13 cellular contexts compared by ENCODE assay signal in genomic region chr18:76553715-76554603, GRCh38. TPM values are rescaled to one million over a fixed set of nuclear protein-coding genes. Genes with fewer than 3 reads are reported as not detected.
DNase-seq lines count a peak whose midpoint lies in the region; ATAC-seq and TF ChIP-seq lines count a peak whose summit lies in the region.
"Had no signal": no experiment of that assay in that cellular context is flagged by ENCODE, and none has a peak within 500 bp of the region (broad histone marks: within the 10 kb centered on the region; RNA-seq: fewer than 3 reads in every experiment).

No MANE protein-coding gene starts in this region.

- H3K27ac Mint-ChIP-seq in activated CD8-positive, alpha-beta T cell treated with anti-CD3 and anti-CD28 coated beads, Interleukin-2, amount 10 ng/mL, durations not matched to agents 7 days and 5 days = no peak overlapping the region
- H3K27ac Mint-ChIP-seq: activated naive CD4-positive, alpha-beta T cell treated with anti-CD3 and anti-CD28 coated beads, Interleukin-2, amount 50 U/mL, for 24 hours; GM23338; progenitor cell of endocrine pancreas had no signal

- peaks cover 12% of the 10 kb centered on the region for H3K27me3 Mint-ChIP-seq in activated CD8-positive, alpha-beta T cell treated with anti-CD3 and anti-CD28 coated beads, Interleukin-2, amount 10 ng/mL, durations not matched to agents 7 days and 5 days (ENCODE audit: low read depth)
- H3K27me3 Mint-ChIP-seq: progenitor cell of endocrine pancreas had no signal

- intact Hi-C loops in sciatic nerve (cut with DNase I) = no loop called here

- no peak overlapping the region for H3K4me3 Mint-ChIP-seq in activated CD8-positive, alpha-beta T cell treated with anti-CD3 and anti-CD28 coated beads, Interleukin-2, amount 10 ng/mL, durations not matched to agents 7 days and 5 days
- H3K4me3 Mint-ChIP-seq: activated naive CD4-positive, alpha-beta T cell treated with anti-CD3 and anti-CD28 coated beads, Interleukin-2, amount 50 U/mL, for 24 hours; GM23338 had no signal

- H3K27ac ChIP-seq in RWPE1 = no peak overlapping the region
- H3K27ac ChIP-seq: KMS-11 had no signal

- TF ChIP-seq CTCF in RWPE1 (conservative IDR thresholded peaks at IDR 0.05; ENCODE audit: low read depth) (no peak), fibroblast of pulmonary artery (IDR thresholded peaks at IDR 0.05; ENCODE audit: low read length, missing control alignments) (no peak)

- DNase-seq in HuH-7.5 (ENCODE audit: low spot score) = peak; percentile 57
- peak; percentile 29 for DNase-seq in RWPE1 (ENCODE audit: low spot score)
- peak; percentile 38 for DNase-seq in fibroblast of pulmonary artery (ENCODE audit: low read depth)
- no peak for DNase-seq in sciatic nerve (ENCODE audit: low spot score)
- no peak for DNase-seq in hypothalamus (lab: John Stamatoyannopoulos, UW)
- DNase-seq in DMS153 (lab: John Stamatoyannopoulos, UW) = no peak
- no peak for DNase-seq in activated CD8-positive, alpha-beta T cell treated with anti-CD3 and anti-CD28 coated beads, Interleukin-2, amount 10 ng/mL, durations not matched to agents 7 days and 5 days
- DNase-seq: NCI-H226, SW 1271 had no signal

- CTCF ChIA-PET in RWPE1 (lab: Yijun Ruan, JAX) = no interaction called here
- CTCF ChIA-PET in activated CD8-positive, alpha-beta T cell treated with anti-CD3 and anti-CD28 coated beads, Interleukin-2, amount 10 ng/mL, durations not matched to agents 7 days and 5 days (lab: Charles Lee) = no interaction called here

- peak; percentile 68 for ATAC-seq in sciatic nerve
- ATAC-seq in activated CD8-positive, alpha-beta T cell treated with anti-CD3 and anti-CD28 coated beads, Interleukin-2, amount 10 ng/mL, durations not matched to agents 7 days and 5 days = no peak
- ATAC-seq: GM23338 had no signal

- H3K4me1 Mint-ChIP-seq in activated CD8-positive, alpha-beta T cell treated with anti-CD3 and anti-CD28 coated beads, Interleukin-2, amount 10 ng/mL, durations not matched to agents 7 days and 5 days (ENCODE audit: low read depth) = no peaks in the 10 kb centered on the region
- H3K4me1 Mint-ChIP-seq: activated naive CD4-positive, alpha-beta T cell treated with anti-CD3 and anti-CD28 coated beads, Interleukin-2, amount 50 U/mL, for 24 hours; GM23338 had no signal

- H3K4me3 ChIP-seq in fibroblast of pulmonary artery (replicated peaks; ENCODE audit: low read depth, low read length) = no peak overlapping the region
- H3K4me3 ChIP-seq: GM23338 had no signal

- H3K9me3 Mint-ChIP-seq in activated CD8-positive, alpha-beta T cell treated with anti-CD3 and anti-CD28 coated beads, Interleukin-2, amount 10 ng/mL, durations not matched to agents 7 days and 5 days (ENCODE audit: insufficient read depth) = no peaks in the 10 kb centered on the region
- H3K9me3 Mint-ChIP-seq: activated naive CD4-positive, alpha-beta T cell treated with anti-CD3 and anti-CD28 coated beads, Interleukin-2, amount 50 U/mL, for 24 hours; GM23338 had no signal

- POLR2A ChIA-PET in RWPE1 (lab: Yijun Ruan, JAX; ENCODE audit: low non-redundant PET) = no interaction called here
- POLR2A ChIA-PET in activated CD8-positive, alpha-beta T cell treated with anti-CD3 and anti-CD28 coated beads, Interleukin-2, amount 10 ng/mL, durations not matched to agents 7 days and 5 days (lab: Charles Lee) = no interaction called here

- H3K36me3 Mint-ChIP-seq in activated CD8-positive, alpha-beta T cell treated with anti-CD3 and anti-CD28 coated beads, Interleukin-2, amount 10 ng/mL, durations not matched to agents 7 days and 5 days (ENCODE audit: low read depth) = no peaks in the 10 kb centered on the region

RNA-seq across cellular contexts. Expression of gene ZNF516, which starts 58.9 kb away (rescaled TPM):
- 53.5 TPM for total RNA-seq in sciatic nerve
- 1 to 10 TPM; 2.5 to 3.3 TPM for total RNA-seq in activated CD8-positive, alpha-beta T cell treated with anti-CD3 and anti-CD28 coated beads, Interleukin-2, amount 10 ng/mL, durations not matched to agents 7 days and 5 days

Comparison
In these comparisons a context has a peak if more than half of its experiments do, and no peak if none do; other contexts are left out.
1. DNase-seq: peak in HuH-7.5 (single experiment), RWPE1 (single experiment) and fibroblast of pulmonary artery (single experiment); none in sciatic nerve (single experiment), hypothalamus (0 of 51), DMS153 (single experiment) and activated CD8-positive, alpha-beta T cell treated with anti-CD3 and anti-CD28 coated beads, Interleukin-2, amount 10 ng/mL, durations not matched to agents 7 days and 5 days (single experiment).
2. RNA of gene ZNF516, which starts 58.9 kb away (total RNA-seq): 53.5 TPM in sciatic nerve (single experiment); 2.5 to 3.3 TPM in activated CD8-positive, alpha-beta T cell treated with anti-CD3 and anti-CD28 coated beads, Interleukin-2, amount 10 ng/mL, durations not matched to agents 7 days and 5 days; every median in the first group is over 10 times any median in the second.